22 cellular contexts compared by ENCODE assay signal in the genomic region with DNA sequence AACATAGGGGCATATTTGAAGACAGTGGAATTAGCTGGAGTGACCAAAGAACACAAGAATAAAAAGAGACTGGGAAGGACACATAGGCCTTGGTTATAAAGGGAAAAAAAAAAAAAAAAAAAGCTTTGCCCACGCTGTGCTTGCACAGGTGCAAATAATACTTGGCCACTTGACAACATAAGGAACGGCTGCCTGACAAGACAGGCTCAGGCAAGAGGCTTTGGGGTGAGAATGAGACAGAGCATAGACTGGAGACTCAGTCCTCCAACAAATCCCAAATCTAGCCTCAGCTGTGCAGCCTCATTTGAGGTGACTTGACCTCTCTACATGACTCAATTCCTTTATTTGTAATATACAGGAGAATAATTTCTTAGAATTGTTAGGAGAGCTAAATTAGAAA.
"Had no signal": no experiment of that assay in that cellular context is flagged by ENCODE, and none has a peak within 500 bp of the region (broad histone marks: within the 10 kb centered on the region; RNA-seq: fewer than 3 reads in every experiment).

No MANE protein-coding gene starts in this region.

- DNase-seq: activated CD4-positive, alpha-beta memory T cell treated with anti-CD3 and anti-CD28 coated beads for 36 hours; activated CD4-positive, alpha-beta T cell treated with anti-CD3 and anti-CD28 coated beads for 48 hours; activated CD8-positive, alpha-beta memory T cell treated with anti-CD3 and anti-CD28 coated beads, Interleukin-2, amount 10 ng/mL, durations not matched to agents 7 days and 5 days; activated gamma-delta T cell; activated naive CD4-positive, alpha-beta T cell treated with anti-CD3 and anti-CD28 coated beads, Interleukin-2, amount 50 U/mL, for 16 hours; activated T-cell treated with anti-CD3 and anti-CD28 coated beads for 4 hours; anterior cingulate cortex; body of pancreas; central memory CD4-positive, alpha-beta T cell; colonic mucosa; effector memory CD8-positive, alpha-beta T cell; foreskin fibroblast; left colon; mesenchymal stem cell; nephron progenitor cell; pancreas; right cardiac atrium; stimulated activated CD4-positive, alpha-beta T cell treated with anti-CD3 and anti-CD28 coated beads, Interleukin-12 subunit alpha, Interleukin-12 subunit beta, amount 100 ng/mL, for 4 hours; stimulated activated CD4-positive, alpha-beta T cell treated with anti-CD3 and anti-CD28 coated beads, Interleukin-4, amount 100 ng/mL, for 4 hours; stimulated activated naive CD8-positive, alpha-beta T cell treated with anti-CD3 and anti-CD28 coated beads, Interleukin-15, Interleukin-2, amounts not matched to agents 100 U/mL and 50 U/mL, for 24 hours; upper lobe of left lung had no signal

- H3K36me3 Mint-ChIP-seq: activated CD4-positive, alpha-beta memory T cell treated with anti-CD3 and anti-CD28 coated beads for 36 hours; activated CD8-positive, alpha-beta memory T cell treated with anti-CD3 and anti-CD28 coated beads, Interleukin-2, amount 10 ng/mL, durations not matched to agents 7 days and 5 days had no signal

- H3K36me3 ChIP-seq: colonic mucosa, pancreas, upper lobe of left lung had no signal

- H3K4me1 ChIP-seq: body of pancreas, colonic mucosa, pancreas, upper lobe of left lung had no signal

- H3K4me3 Mint-ChIP-seq: activated CD4-positive, alpha-beta memory T cell treated with anti-CD3 and anti-CD28 coated beads for 36 hours; activated CD8-positive, alpha-beta memory T cell treated with anti-CD3 and anti-CD28 coated beads, Interleukin-2, amount 10 ng/mL, durations not matched to agents 7 days and 5 days; effector memory CD8-positive, alpha-beta T cell; nephron progenitor cell had no signal

- H3K27me3 Mint-ChIP-seq: activated CD8-positive, alpha-beta memory T cell treated with anti-CD3 and anti-CD28 coated beads, Interleukin-2, amount 10 ng/mL, durations not matched to agents 7 days and 5 days had no signal

- H3K27ac Mint-ChIP-seq: activated CD4-positive, alpha-beta memory T cell treated with anti-CD3 and anti-CD28 coated beads for 36 hours; activated CD8-positive, alpha-beta memory T cell treated with anti-CD3 and anti-CD28 coated beads, Interleukin-2, amount 10 ng/mL, durations not matched to agents 7 days and 5 days; effector memory CD8-positive, alpha-beta T cell; nephron progenitor cell had no signal

- H3K9me3 Mint-ChIP-seq: activated CD4-positive, alpha-beta memory T cell treated with anti-CD3 and anti-CD28 coated beads for 36 hours; effector memory CD8-positive, alpha-beta T cell; nephron progenitor cell had no signal

- H3K27ac ChIP-seq: body of pancreas, colonic mucosa, dorsolateral prefrontal cortex, pancreas, upper lobe of left lung had no signal

- ATAC-seq: activated CD8-positive, alpha-beta memory T cell treated with anti-CD3 and anti-CD28 coated beads, Interleukin-2, amount 10 ng/mL, durations not matched to agents 7 days and 5 days; body of pancreas; effector memory CD8-positive, alpha-beta T cell; left colon; pancreas; right cardiac atrium; stimulated activated naive CD8-positive, alpha-beta T cell treated with anti-CD3 and anti-CD28 coated beads, Interleukin-15, Interleukin-2, amounts not matched to agents 100 U/mL and 50 U/mL, for 24 hours had no signal

- H3K4me1 Mint-ChIP-seq: activated CD8-positive, alpha-beta memory T cell treated with anti-CD3 and anti-CD28 coated beads, Interleukin-2, amount 10 ng/mL, durations not matched to agents 7 days and 5 days; nephron progenitor cell had no signal

- H3K27me3 ChIP-seq: body of pancreas, colonic mucosa, pancreas, upper lobe of left lung had no signal

- H3K4me3 ChIP-seq: body of pancreas, colonic mucosa, dorsolateral prefrontal cortex, pancreas, upper lobe of left lung had no signal
